In genomic region chr11:6568191-6568918, GRCh38 we compare ENCODE assay signal across 7 cellular contexts. TPM values are rescaled to one million over a fixed set of nuclear protein-coding genes. Genes with fewer than 3 reads are reported as not detected.
A peak's percentile ranks its signal among the peaks of the same experiment; 100 is the strongest.
DNase-seq lines count a peak whose midpoint lies in the region; ATAC-seq and TF ChIP-seq lines count a peak whose summit lies in the region.

No MANE protein-coding gene starts in this region.

- in situ Hi-C loops in GM13977 (cut with MboI; ENCODE audit: low pct_unique_long_range_greater_than_20kb, low sequenced_read_pairs, unreplicated experiment), result no loop called here

- H3K36me3 ChIP-seq in OCI-LY7 (ENCODE audit: insufficient read depth, low read length), result no peaks in the 10 kb centered on the region

- CTCF ChIA-PET in OCI-LY7 (lab: Charles Lee; ENCODE audit: unreplicated experiment), result no interaction called here

- POLR2A ChIA-PET in OCI-LY7 (lab: Charles Lee), result interaction anchor here (0.9 to 1.2 kb wide), 3 partner anchors 10 to 265 kb away, joined by 3 to 4 read pairs (median 3); no protein-coding TSS in a partner anchor

- no peak for ATAC-seq in sciatic nerve
- ATAC-seq in GM21447 (IDR thresholded peaks at IDR 0.05; ENCODE audit: unreplicated experiment), result no peak

- BruUV-seq in OCI-LY7 (replicated peaks; lab: Mats Ljungman, UMichigan), result no TSS peak

- H3K4me2 ChIP-seq in OCI-LY7 (ENCODE audit: low read length), result no peak overlapping the region

- DNase-seq in GM13977 (ENCODE audit: low spot score) (peak; percentile 21), OCI-LY7 (ENCODE audit: low spot score) (no peak), foreskin fibroblast (peak; percentile 23 to 66), sciatic nerve (ENCODE audit: low spot score) (peak; percentile 65), SIG-M5 treated with dmso at 0.1 percent for 504 hours (lab: John Stamatoyannopoulos, UW; ENCODE audit: unreplicated experiment) (no peak)
- no peak for DNase-seq in stimulated activated CD4-positive, alpha-beta T cell treated with anti-CD3 and anti-CD28 coated beads, Interleukin-12 subunit alpha, Interleukin-12 subunit beta, amount 100 ng/mL, for 4 hours

- H3K79me2 ChIP-seq in OCI-LY7 (ENCODE audit: insufficient read depth, low read depth, low read length), result no peaks in the 10 kb centered on the region

- TF ChIP-seq CTCF in GM13977 (IDR thresholded peaks at IDR 0.05; ENCODE audit: extremely low read depth, insufficient read depth, missing control alignments) (no peak), OCI-LY7 (conservative IDR thresholded peaks at IDR 0.05; ENCODE audit: low read length) (peak; percentile 43; the same call in 1 of the 2 replicates), foreskin fibroblast (IDR thresholded peaks at IDR 0.05; ENCODE audit: low read depth, low read length) (no peak)

- H4K20me1 ChIP-seq in OCI-LY7 (ENCODE audit: insufficient read depth, low read length), result no peaks in the 10 kb centered on the region

- H3K4me3 ChIP-seq in OCI-LY7 (ENCODE audit: low read depth, low read length, poor library complexity, severe bottlenecking) (no peak overlapping the region), foreskin fibroblast (ENCODE audit: low read depth in 1 of 2, low read length in 2 of 2) (no peak overlapping the region)

- H3K27ac ChIP-seq in OCI-LY7 (ENCODE audit: low read depth, low read length, poor library complexity, severe bottlenecking), result no peak overlapping the region

- no peaks in the 10 kb centered on the region for H3K9me3 ChIP-seq in OCI-LY7 (ENCODE audit: low read length)

- no peak overlapping the region for H2AFZ ChIP-seq in OCI-LY7 (ENCODE audit: low read length)

- no peaks in the 10 kb centered on the region for H3K4me1 ChIP-seq in OCI-LY7 (ENCODE audit: insufficient read depth, low read length, poor library complexity, severe bottlenecking)

- no peaks in the 10 kb centered on the region for H3K9me2 ChIP-seq in OCI-LY7 (ENCODE audit: insufficient read depth, low read length)

- intact Hi-C loops in OCI-LY7 (cut with micrococcal nuclease; ENCODE audit: unreplicated experiment), result no loop called here
- intact Hi-C loops in sciatic nerve (cut with DNase I), result no loop called here

RNA-seq across cellular contexts. Expression of gene RRP8, which starts 35.1 kb away (rescaled TPM):
- total RNA-seq in OCI-LY7 (2014; rRNA removed; shearing (Covaris generic)), result 26.4 and 29.4 TPM in 2 replicates
- 25.0 and 33.6 TPM in 2 replicates for total RNA-seq in OCI-LY7 (2022)
- 20.9 TPM for total RNA-seq in sciatic nerve

RNA-seq across cellular contexts. Expression of gene ILK, which starts 35.2 kb away (rescaled TPM):
- 52.0 and 64.8 TPM in 2 replicates for total RNA-seq in OCI-LY7 (2014; rRNA removed; shearing (Covaris generic))
- total RNA-seq in OCI-LY7 (2022), result 80.3 and 88.2 TPM in 2 replicates
- total RNA-seq in sciatic nerve, result 208 TPM

RNA-seq across cellular contexts. Expression of gene TAF10, which starts 43.7 kb away (rescaled TPM):
- 97.0 and 117 TPM in 2 replicates for total RNA-seq in OCI-LY7 (2014; rRNA removed; shearing (Covaris generic))
- 139 and 146 TPM in 2 replicates for total RNA-seq in OCI-LY7 (2022)
- 79.4 TPM for total RNA-seq in sciatic nerve

RNA-seq across cellular contexts. Expression of gene TPP1, which starts 50.9 kb away (rescaled TPM):
- 11.9 and 16.6 TPM in 2 replicates for total RNA-seq in OCI-LY7 (2014; rRNA removed; shearing (Covaris generic))
- 41.1 and 45.4 TPM in 2 replicates for total RNA-seq in OCI-LY7 (2022)
- total RNA-seq in sciatic nerve, result 100 TPM

Comparison
In these comparisons a context has a peak if more than half of its experiments do, and no peak if none do; other contexts are left out.
1. DNase-seq: peak in GM13977 (single experiment), foreskin fibroblast (2 of 2) and sciatic nerve (single experiment); none in OCI-LY7 (single experiment), stimulated activated CD4-positive, alpha-beta T cell treated with anti-CD3 and anti-CD28 coated beads, Interleukin-12 subunit alpha, Interleukin-12 subunit beta, amount 100 ng/mL, for 4 hours (single experiment) and SIG-M5 treated with dmso at 0.1 percent for 504 hours (single experiment).